Comparison of ENCODE assay signal across 16 cellular contexts in genomic region chr4:55378617-55379467, GRCh38. TPM values are rescaled to one million over a fixed set of nuclear protein-coding genes. Genes with fewer than 3 reads are reported as not detected.
DNase-seq lines count a peak whose midpoint lies in the region; ATAC-seq, FAIRE-seq and TF ChIP-seq lines count a peak whose summit lies in the region.
"Had no signal": no experiment of that assay in that cellular context is flagged by ENCODE, and none has a peak within 500 bp of the region (broad histone marks: within the 10 kb centered on the region; RNA-seq: fewer than 3 reads in every experiment).

No MANE protein-coding gene starts in this region.

- H3K9me3 ChIP-seq in SJSA1 (replicated peaks) (no peaks in the 10 kb centered on the region), prostate gland (no peaks in the 10 kb centered on the region), esophagus muscularis mucosa (no peaks in the 10 kb centered on the region)
- H3K9me3 ChIP-seq: uterus had no signal

- no peak for TF ChIP-seq CTCF in prostate gland (IDR thresholded peaks at IDR 0.05)
- TF ChIP-seq CTCF in esophagus muscularis mucosa (IDR thresholded peaks at IDR 0.05): no peak

- intact Hi-C loops in prostate gland (cut with DNase I) (no loop called here), esophagus muscularis mucosa (cut with DNase I) (no loop called here)

- no peak for TF ChIP-seq POLR2A in H54 (IDR thresholded peaks at IDR 0.05; ENCODE audit: low read depth, low read length)
- no peak for TF ChIP-seq POLR2A in prostate gland (IDR thresholded peaks at IDR 0.05)
- TF ChIP-seq POLR2A in esophagus muscularis mucosa (IDR thresholded peaks at IDR 0.05; ENCODE audit: low read depth): no peak

- WGBS in prostate gland: 44% methylated on average over 13 of the region's 13 CpGs
- 86% methylated on average over 13 of the region's 13 CpGs for WGBS in esophagus muscularis mucosa

- no peak for ATAC-seq in GM19395 (IDR thresholded peaks at IDR 0.05; ENCODE audit: unreplicated experiment)

- H3K4me1 ChIP-seq in SJSA1 (replicated peaks) (peaks cover 10% of the 10 kb centered on the region), prostate gland (replicated peaks) (no peaks in the 10 kb centered on the region), esophagus muscularis mucosa (no peaks in the 10 kb centered on the region)
- H3K4me1 ChIP-seq: parathyroid adenoma, uterus had no signal

- peak; percentile 6 for FAIRE-seq in H54 (lab: Jason Lieb, UNC)
- FAIRE-seq: GM19239, islet of Langerhans had no signal

- H3K27ac ChIP-seq in SJSA1 (no peak overlapping the region), epithelial cell of prostate (peak overlapping the region; percentile 65), prostate gland (no peak overlapping the region), esophagus muscularis mucosa (replicated peaks in 1 of 4) (no peak overlapping the region)
- H3K27ac ChIP-seq: parathyroid adenoma, uterus had no signal

- TF ChIP-seq EP300 in esophagus muscularis mucosa (IDR thresholded peaks at IDR 0.05): no peak

- H3K27me3 ChIP-seq in SJSA1 (replicated peaks) (no peaks in the 10 kb centered on the region), prostate gland (replicated peaks; ENCODE audit: insufficient read depth) (no peaks in the 10 kb centered on the region), esophagus muscularis mucosa (no peaks in the 10 kb centered on the region)
- H3K27me3 ChIP-seq: uterus had no signal

- DNase-seq in H54 (ENCODE audit: insufficient read length, low spot score) (no peak), SJSA1 (ENCODE audit: low read depth in 1 of 2, low spot score in 2 of 2) (peak; percentile 46 to 57), epithelial cell of prostate (ENCODE audit: low read depth, low spot score) (peak; percentile 65), prostate gland (ENCODE audit: low spot score) (peak; percentile 81), esophagus muscularis mucosa (ENCODE audit: extremely low spot score) (no peak), globus pallidus (ENCODE audit: low spot score) (no peak)
- DNase-seq in stimulated activated CD4-positive, alpha-beta T cell treated with anti-CD3 and anti-CD28 coated beads, Interleukin-1b, Interleukin-23, amount 100 ng/mL, for 48 hours: no peak
- DNase-seq: activated CD4-positive, alpha-beta T cell treated with anti-CD3 and anti-CD28 coated beads, Interleukin-2, amount 50 U/mL, for 4 hours; amygdala; NCI-H510A treated with DMSO at 0.1 percent for 48 hours; T-helper 9 cell; uterus had no signal

- no peaks in the 10 kb centered on the region for H3K36me3 ChIP-seq in SJSA1
- no peaks in the 10 kb centered on the region for H3K36me3 ChIP-seq in prostate gland
- no peaks in the 10 kb centered on the region for H3K36me3 ChIP-seq in esophagus muscularis mucosa
- H3K36me3 ChIP-seq: uterus had no signal

- H3K4me3 ChIP-seq in SJSA1 (no peak overlapping the region), prostate gland (no peak overlapping the region), esophagus muscularis mucosa (no peak overlapping the region)
- H3K4me3 ChIP-seq: uterus had no signal

RNA-seq across cellular contexts. Expression of gene TMEM165, which starts 16.9 kb away (rescaled TPM):
- 178 and 196 TPM in 2 replicates for total RNA-seq in SJSA1 (2014; rRNA removed; shearing (Covaris generic))
- 100 to 1,000 TPM; 117 to 183 TPM for total RNA-seq in prostate gland
- 100 to 1,000 TPM; 133 to 193 (median 168) TPM for total RNA-seq in esophagus muscularis mucosa

RNA-seq across cellular contexts. Expression of gene SRD5A3, which starts 32.8 kb away (rescaled TPM):
- total RNA-seq in SJSA1 (2014; rRNA removed; shearing (Covaris generic)): 13.6 and 18.2 TPM in 2 replicates
- total RNA-seq in prostate gland: 10 to 100 TPM in 1 of 2 donors, 1 to 10 TPM in 1; 6.6 to 14.8 TPM
- total RNA-seq in esophagus muscularis mucosa: 1 to 10 TPM; 3.0 to 7.9 (median 5.2) TPM

Comparison
In these comparisons a context has a peak if more than half of its experiments do, and no peak if none do; other contexts are left out.
1. DNase-seq: peak in SJSA1 (2 of 2), epithelial cell of prostate (single experiment) and prostate gland (single experiment); none in H54 (single experiment), esophagus muscularis mucosa (single experiment), globus pallidus (single experiment) and stimulated activated CD4-positive, alpha-beta T cell treated with anti-CD3 and anti-CD28 coated beads, Interleukin-1b, Interleukin-23, amount 100 ng/mL, for 48 hours (single experiment).